8 cellular contexts compared by ENCODE assay signal in genomic region chr18:62717850-62718229, GRCh38. TPM values are rescaled to one million over a fixed set of nuclear protein-coding genes. Genes with fewer than 3 reads are reported as not detected.
DNase-seq lines count a peak whose midpoint lies in the region; ATAC-seq and TF ChIP-seq lines count a peak whose summit lies in the region.

No MANE protein-coding gene starts in this region.

- peak overlapping the region; percentile 6 for H3K9ac ChIP-seq in OCI-LY3 (ENCODE audit: low read length)

- H4K20me1 ChIP-seq in OCI-LY3 (ENCODE audit: insufficient read depth, low read length): no peaks in the 10 kb centered on the region

- no peaks in the 10 kb centered on the region for H3K27me3 Mint-ChIP-seq in Caco-2 (ENCODE audit: insufficient read depth, unreplicated experiment)
- peaks cover 20% of the 10 kb centered on the region for H3K27me3 Mint-ChIP-seq in endothelial cell (ENCODE audit: unreplicated experiment)

- CTCF ChIA-PET in Caco-2 (lab: Charles Lee): no interaction called here

- TF ChIP-seq CTCF in Caco-2 (IDR thresholded peaks at IDR 0.05; ENCODE audit: insufficient read depth in 1 of 2, low read depth in 1 of 2, low read length in 1 of 2, severe bottlenecking in 1 of 2, unreplicated experiment in 1 of 2): no peak
- TF ChIP-seq CTCF in OCI-LY3 (IDR thresholded peaks at IDR 0.05; ENCODE audit: low read depth, low read length): no peak
- TF ChIP-seq CTCF in endothelial cell (IDR thresholded peaks at IDR 0.05; ENCODE audit: unreplicated experiment): no peak

- peaks cover 6% of the 10 kb centered on the region for H3K79me2 ChIP-seq in OCI-LY3 (ENCODE audit: low read length)

- H3K36me3 ChIP-seq in Caco-2 (ENCODE audit: control insufficient read depth, insufficient read depth, low read length) (no peaks in the 10 kb centered on the region), OCI-LY3 (replicated peaks; ENCODE audit: low read depth, low read length) (no peaks in the 10 kb centered on the region), neuron (ENCODE audit: insufficient read depth, low read length) (no peaks in the 10 kb centered on the region)

- no peaks in the 10 kb centered on the region for H3K4me1 Mint-ChIP-seq in Caco-2 (ENCODE audit: low read depth, unreplicated experiment)
- peaks cover 42% of the 10 kb centered on the region for H3K4me1 Mint-ChIP-seq in endothelial cell (ENCODE audit: unreplicated experiment)

- H3K27ac Mint-ChIP-seq in Caco-2 (ENCODE audit: unreplicated experiment) (peak overlapping the region; percentile 72), endothelial cell (ENCODE audit: unreplicated experiment) (peak overlapping the region; percentile 92)

- H3K4me1 ChIP-seq in Caco-2 (0 out of 2 replicates have a peak, but pooled peaks cover 3% of the 10 kb centered on the region), OCI-LY3 (ENCODE audit: low read length) (peaks cover 23% of the 10 kb centered on the region), neuron (ENCODE audit: insufficient read depth, low read length) (peaks cover 26% of the 10 kb centered on the region)

- H3K36me3 Mint-ChIP-seq in Caco-2 (ENCODE audit: insufficient read depth, unreplicated experiment): no peaks in the 10 kb centered on the region
- H3K36me3 Mint-ChIP-seq in endothelial cell (ENCODE audit: low read depth, unreplicated experiment): peaks cover 14% of the 10 kb centered on the region

- POLR2A ChIA-PET in Caco-2 (lab: Charles Lee): no interaction called here

- no peak for ATAC-seq in GM21825 (IDR thresholded peaks at IDR 0.05; ENCODE audit: unreplicated experiment)

- H3K9me3 ChIP-seq in Caco-2: no peaks in the 10 kb centered on the region
- H3K9me3 ChIP-seq in OCI-LY3 (ENCODE audit: insufficient read depth, low read length): no peaks in the 10 kb centered on the region
- no peaks in the 10 kb centered on the region for H3K9me3 ChIP-seq in neuron (ENCODE audit: low read length)

- H3K9me3 Mint-ChIP-seq in Caco-2 (ENCODE audit: unreplicated experiment) (no peaks in the 10 kb centered on the region), endothelial cell (ENCODE audit: unreplicated experiment) (no peaks in the 10 kb centered on the region)

- intact Hi-C loops in Caco-2 (cut with micrococcal nuclease; ENCODE audit: unreplicated experiment): loop anchor here (5.0 to 10.0 kb wide), 3 partner anchors 69 to 167 kb away; no protein-coding TSS in a partner anchor

- H3K4me3 Mint-ChIP-seq in Caco-2 (ENCODE audit: unreplicated experiment): peak overlapping the region; percentile 88
- peak overlapping the region; percentile 99 for H3K4me3 Mint-ChIP-seq in endothelial cell (ENCODE audit: unreplicated experiment)

- H3K4me3 ChIP-seq in Caco-2 (ENCODE audit: low read depth, low read length) (peak overlapping the region; percentile 79), OCI-LY3 (ENCODE audit: low read length) (peak overlapping the region; percentile 67), neuron (ENCODE audit: low read length) (peak overlapping the region; percentile 57)

- no peak overlapping the region for H2AFZ ChIP-seq in OCI-LY3 (ENCODE audit: low read depth, low read length)
- H2AFZ ChIP-seq in neuron (ENCODE audit: low read depth, low read length): no peak overlapping the region

- DNase-seq in Caco-2 (no peak), endothelial cell (ENCODE audit: low spot score) (no peak), HUDEP-2 (lab: John Stamatoyannopoulos, UW; ENCODE audit: unreplicated experiment in 76 of 76) (no peak), NCI-H1048 (lab: John Stamatoyannopoulos, UW) (no peak)
- DNase-seq in activated CD4-positive, alpha-beta T cell treated with anti-CD3 and anti-CD28 coated beads, Interleukin-2, amount 50 U/mL, for 1 hour: no peak

- no peak overlapping the region for H3K27ac ChIP-seq in OCI-LY3 (ENCODE audit: low read length)

- no peaks in the 10 kb centered on the region for H3K27me3 ChIP-seq in Caco-2 (replicated peaks; ENCODE audit: control insufficient read depth, insufficient read depth, low read length)
- 0 out of 2 replicates have a peak, but pooled peaks cover 3% of the 10 kb centered on the region for H3K27me3 ChIP-seq in OCI-LY3 (ENCODE audit: low read depth, low read length)
- no peaks in the 10 kb centered on the region for H3K27me3 ChIP-seq in neuron (ENCODE audit: insufficient read depth, low read length)

- BruUV-seq in Caco-2 (replicated peaks; lab: Mats Ljungman, UMichigan): no TSS peak

- peak overlapping the region; percentile 69 for H3K4me2 ChIP-seq in OCI-LY3 (ENCODE audit: low read length)

RNA-seq across cellular contexts. Expression of gene PHLPP1, which starts 2.5 kb away (rescaled TPM):
- total RNA-seq in Caco-2 (2022) (20.1 and 20.5 TPM in 2 replicates), endothelial cell (ENCODE audit: unreplicated experiment) (47.3 TPM)
